In the genomic region with DNA sequence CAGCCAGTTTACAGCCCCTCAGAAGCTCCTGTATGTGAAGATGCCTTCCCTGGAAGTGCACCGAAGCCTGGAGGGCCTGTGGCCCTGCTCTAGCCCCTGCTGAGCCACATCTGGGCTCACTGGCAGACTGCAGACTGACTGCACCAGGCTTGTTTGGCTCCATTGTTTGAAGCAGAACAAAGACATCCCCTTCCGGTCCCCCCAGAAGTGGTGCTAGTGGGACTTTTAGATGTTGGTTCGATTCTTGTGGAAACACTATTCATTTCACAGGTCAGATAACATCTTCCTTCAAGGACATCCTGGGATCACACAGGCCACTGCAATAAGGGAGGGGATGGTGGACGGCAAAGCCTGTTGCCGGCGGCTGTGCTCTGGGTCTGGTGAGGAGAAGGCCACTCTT, we compare ENCODE assay signal across 33 cellular contexts. TPM values are rescaled to one million over a fixed set of nuclear protein-coding genes. Genes with fewer than 3 reads are reported as not detected.
"Had no signal": no experiment of that assay in that cellular context is flagged by ENCODE, and none has a peak within 500 bp of the region (broad histone marks: within the 10 kb centered on the region; RNA-seq: fewer than 3 reads in every experiment).

No MANE protein-coding gene starts in this region.

- H3K4me2 ChIP-seq: SK-N-SH had no signal

- H3K9ac ChIP-seq: SK-N-SH had no signal

- H3K36me3 ChIP-seq: adrenal gland, breast epithelium, SJSA1 had no signal

- H3K9me3 ChIP-seq: adrenal gland, body of pancreas, breast epithelium, SJSA1, SK-N-SH had no signal

- H3K9me3 Mint-ChIP-seq: activated naive CD4-positive, alpha-beta T cell treated with anti-CD3 and anti-CD28 coated beads for 36 hours; T-helper 2 cell treated with Interferon-gamma antibody and Interleukin-4, amounts not matched to agents 5 μg/mL and 100 μg/mL, for 36 hours had no signal

- H3K27me3 Mint-ChIP-seq: activated CD4-positive, alpha-beta memory T cell treated with anti-CD3 and anti-CD28 coated beads for 36 hours; activated CD4-positive, alpha-beta T cell treated with anti-CD3 and anti-CD28 coated beads for 36 hours; activated CD4-positive, alpha-beta T cell treated with anti-CD3 and anti-CD28 coated beads, Interleukin-2, amount 10 ng/mL, durations not matched to agents 7 days and 5 days had no signal

- H3K4me1 ChIP-seq: adrenal gland, body of pancreas, breast epithelium, SJSA1 had no signal

- H3K4me1 Mint-ChIP-seq: activated CD4-positive, alpha-beta T cell treated with anti-CD3 and anti-CD28 coated beads for 36 hours; activated CD4-positive, alpha-beta T cell treated with anti-CD3 and anti-CD28 coated beads, Interleukin-2, amount 10 ng/mL, durations not matched to agents 7 days and 5 days; WTC11 had no signal

- H3K27ac Mint-ChIP-seq: activated CD4-positive, alpha-beta memory T cell treated with anti-CD3 and anti-CD28 coated beads for 36 hours; activated CD4-positive, alpha-beta T cell treated with anti-CD3 and anti-CD28 coated beads for 36 hours; activated CD4-positive, alpha-beta T cell treated with anti-CD3 and anti-CD28 coated beads, Interleukin-2, amount 10 ng/mL, durations not matched to agents 7 days and 5 days; activated naive CD4-positive, alpha-beta T cell treated with anti-CD3 and anti-CD28 coated beads for 36 hours; activated T-helper 1 cell treated with anti-CD3 and anti-CD28 coated beads, Interleukin-12 subunit alpha, Interleukin-12 subunit beta, Interleukin-2, Interleukin-4 antibody, amounts not matched to agents 30 ng/mL and 10 ng/mL and 1 ng/mL, durations not matched to agents 14 hours and 24 hours and 36 hours; T-helper 1 cell treated with Interleukin-12 subunit alpha and Interleukin-12 subunit beta and Interleukin-4 antibody, amounts not matched to agents 30 μg/mL and 1 μg/mL, for 36 hours; T-helper 2 cell treated with Interferon-gamma antibody and Interleukin-4, amounts not matched to agents 5 μg/mL and 100 μg/mL, for 36 hours; WTC11 had no signal

- H3K27me3 ChIP-seq: adrenal gland, body of pancreas, breast epithelium, SJSA1 had no signal

- H3K4me3 Mint-ChIP-seq: activated CD4-positive, alpha-beta memory T cell treated with anti-CD3 and anti-CD28 coated beads for 36 hours; activated CD4-positive, alpha-beta T cell treated with anti-CD3 and anti-CD28 coated beads for 36 hours; activated CD4-positive, alpha-beta T cell treated with anti-CD3 and anti-CD28 coated beads, Interleukin-2, amount 10 ng/mL, durations not matched to agents 7 days and 5 days; activated naive CD4-positive, alpha-beta T cell treated with anti-CD3 and anti-CD28 coated beads for 36 hours; activated T-cell treated with anti-CD3 and anti-CD28 coated beads, Interleukin-2, amount 50 U/mL, for 4 hours; activated T-helper 1 cell treated with anti-CD3 and anti-CD28 coated beads, Interleukin-12 subunit alpha, Interleukin-12 subunit beta, Interleukin-2, Interleukin-4 antibody, amounts not matched to agents 30 ng/mL and 10 ng/mL and 1 ng/mL, durations not matched to agents 14 hours and 24 hours and 36 hours; T-helper 1 cell treated with Interleukin-12 subunit alpha and Interleukin-12 subunit beta and Interleukin-4 antibody, amounts not matched to agents 30 μg/mL and 1 μg/mL, for 36 hours; T-helper 2 cell treated with Interferon-gamma antibody and Interleukin-4, amounts not matched to agents 5 μg/mL and 100 μg/mL, for 36 hours; WTC11 had no signal

- H3K4me3 ChIP-seq: adrenal gland, body of pancreas, breast epithelium, K562, SJSA1 had no signal

- DNase-seq: activated CD4-positive, alpha-beta memory T cell treated with anti-CD3 and anti-CD28 coated beads for 36 hours; activated CD4-positive, alpha-beta T cell treated with anti-CD3 and anti-CD28 coated beads for 36 hours; activated CD4-positive, alpha-beta T cell treated with anti-CD3 and anti-CD28 coated beads, Interleukin-2, amount 10 ng/mL, durations not matched to agents 7 days and 5 days; activated CD8-positive, alpha-beta memory T cell treated with anti-CD3 and anti-CD28 coated beads, Interleukin-2, amount 50 U/mL, for 4 hours; activated gamma-delta T cell treated with Interleukin-2 at 50 U/mL for 16 hours; activated naive CD4-positive, alpha-beta T cell treated with anti-CD3 and anti-CD28 coated beads for 36 hours; activated T-cell treated with anti-CD3 and anti-CD28 coated beads for 4 hours; activated T-cell treated with anti-CD3 and anti-CD28 coated beads, Interleukin-2, amount 50 U/mL, for 4 hours; adrenal gland; body of pancreas; caudate nucleus; NCI-H1417; NCI-H187 treated with DMSO at 0.1 percent for 48 hours; NCI-H2081; NCI-H2171 treated with DMSO at 0.1 percent for 48 hours; NCI-H226; NCI-H446 treated with DMSO at 0.1 percent for 48 hours; NCI-H524; NCI-H69; NCI-H82; SHP77 treated with DMSO at 0.1 percent for 48 hours; SK-N-SH had no signal

- H3K36me3 Mint-ChIP-seq: activated CD4-positive, alpha-beta memory T cell treated with anti-CD3 and anti-CD28 coated beads for 36 hours had no signal

- H3K27ac ChIP-seq: adrenal gland, body of pancreas, breast epithelium, SJSA1 had no signal

RNA-seq across cellular contexts. Expression of a gene that starts 57.8 kb away (rescaled TPM):
- total RNA-seq: activated CD4-positive, alpha-beta memory T cell treated with anti-CD3 and anti-CD28 coated beads for 36 hours; activated CD4-positive, alpha-beta T cell treated with anti-CD3 and anti-CD28 coated beads for 36 hours; activated CD4-positive, alpha-beta T cell treated with anti-CD3 and anti-CD28 coated beads, Interleukin-2, amount 10 ng/mL, durations not matched to agents 7 days and 5 days; activated naive CD4-positive, alpha-beta T cell treated with anti-CD3 and anti-CD28 coated beads for 36 hours; activated naive CD4-positive, alpha-beta T cell treated with anti-CD3 and anti-CD28 coated beads, Interleukin-2, amount 50 U/mL, for 72 hours; activated T-cell treated with anti-CD3 and anti-CD28 coated beads, Interleukin-2, amount 50 U/mL, for 4 hours; activated T-helper 1 cell treated with anti-CD3 and anti-CD28 coated beads, Interleukin-12 subunit alpha, Interleukin-12 subunit beta, Interleukin-2, Interleukin-4 antibody, amounts not matched to agents 30 ng/mL and 10 ng/mL and 1 ng/mL, durations not matched to agents 14 hours and 24 hours and 36 hours; astrocyte; body of pancreas; K562; M059J; RPMI7951; SJSA1; WTC11 had no signal
- polyA plus RNA-seq: K562 had no signal
